In the genomic region with DNA sequence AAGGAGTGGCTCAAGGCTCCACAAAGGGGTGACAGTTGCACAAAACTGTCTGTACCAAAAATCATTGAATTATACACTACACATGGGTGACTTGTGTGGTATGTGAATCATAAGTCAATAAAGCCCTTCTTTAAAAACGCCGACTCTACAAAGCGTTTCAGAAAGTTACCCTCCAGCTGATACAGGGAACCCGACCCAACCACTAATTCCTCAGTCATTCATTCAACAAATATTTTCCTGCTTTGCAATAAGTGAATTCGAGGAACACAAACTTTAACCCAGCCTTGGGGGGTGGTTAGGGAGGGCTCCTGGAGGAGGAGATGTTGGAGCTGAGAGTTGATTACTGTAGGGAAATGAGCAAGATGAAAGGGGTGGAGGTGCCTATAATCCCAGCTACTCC, we compare ENCODE assay signal across 17 cellular contexts. TPM values are rescaled to one million over a fixed set of nuclear protein-coding genes. Genes with fewer than 3 reads are reported as not detected.
DNase-seq lines count a peak whose midpoint lies in the region; ATAC-seq and TF ChIP-seq lines count a peak whose summit lies in the region.
"Had no signal": no experiment of that assay in that cellular context is flagged by ENCODE, and none has a peak within 500 bp of the region (broad histone marks: within the 10 kb centered on the region; RNA-seq: fewer than 3 reads in every experiment).

No MANE protein-coding gene starts in this region.

- ATAC-seq in HG02981 (IDR thresholded peaks at IDR 0.05; ENCODE audit: unreplicated experiment) (no peak), GM18868 (IDR thresholded peaks at IDR 0.05; ENCODE audit: unreplicated experiment) (no peak)

- H3K9me2 ChIP-seq in Karpas-422 (replicated peaks; ENCODE audit: insufficient read depth, low read length), result no peaks in the 10 kb centered on the region

- H3K27me3 ChIP-seq in tibial artery (no peaks in the 10 kb centered on the region), Karpas-422 (ENCODE audit: low read length) (no peaks in the 10 kb centered on the region)
- H3K27me3 ChIP-seq: heart right ventricle, right atrium auricular region had no signal

- no peak overlapping the region for H3K9ac ChIP-seq in Karpas-422 (ENCODE audit: low read length)

- H3K4me1 ChIP-seq in HEK293 (ENCODE audit: control insufficient read depth, insufficient read depth, low read length) (no peaks in the 10 kb centered on the region), tibial artery (peaks cover 0 to 8% (median 4%) of the 10 kb centered on the region in 4 donors), Karpas-422 (ENCODE audit: low read length) (no peaks in the 10 kb centered on the region)

- TF ChIP-seq CTCF in HEK293 (tag by site-specific recombination; IDR thresholded peaks at IDR 0.05), result no peak
- TF ChIP-seq CTCF in tibial artery (IDR thresholded peaks at IDR 0.05), result no peak

- no peak overlapping the region for H2AFZ ChIP-seq in Karpas-422 (ENCODE audit: low read length)

- intact Hi-C loops in tibial artery (cut with DNase I; ENCODE audit: low total_unique reads), result loop anchor here (10.0 kb wide), 1 partner anchor 108 kb away; no protein-coding TSS in a partner anchor

- H3K4me3 ChIP-seq in HEK293 (ENCODE audit: low read depth, low read length) (no peak overlapping the region), tibial artery (no peak overlapping the region), Karpas-422 (ENCODE audit: low read length) (no peak overlapping the region)
- H3K4me3 ChIP-seq: heart right ventricle, right atrium auricular region had no signal

- CTCF ChIA-PET in HEK293 (lab: Yijun Ruan, JAX), result interaction anchor here (0.6 to 11.7 kb wide), 24 partner anchors 11 to 672 kb away, joined by 3 to 470 read pairs (median 22); a partner anchor contains a TSS

- POLR2A ChIA-PET in HEK293 (lab: Yijun Ruan, JAX), result interaction anchor here (2.7 kb wide), 1 partner anchor 30 kb away, joined by 15 read pairs; no protein-coding TSS in a partner anchor

- no peak overlapping the region for H3K4me2 ChIP-seq in Karpas-422 (ENCODE audit: low read depth, low read length, poor library complexity, severe bottlenecking)

- H3K27ac ChIP-seq in HEK293 (ENCODE audit: extremely low read depth, low read depth, low read length), result no peak overlapping the region
- peak overlapping the region; percentile 42 to 70 for H3K27ac ChIP-seq in tibial artery
- no peak overlapping the region for H3K27ac ChIP-seq in Karpas-422 (ENCODE audit: low read length)
- H3K27ac ChIP-seq: neutrophil had no signal

- H3K9me3 ChIP-seq in HEK293 (ENCODE audit: control insufficient read depth, insufficient read depth, low read depth, low read length), result no peaks in the 10 kb centered on the region; the same call in none of the 2 replicates
- H3K9me3 ChIP-seq in tibial artery, result no peaks in the 10 kb centered on the region
- H3K9me3 ChIP-seq in Karpas-422 (ENCODE audit: low read length), result no peaks in the 10 kb centered on the region
- H3K9me3 ChIP-seq: heart right ventricle, neutrophil, right atrium auricular region had no signal

- DNase-seq in amniotic stem cell (lab: John Stamatoyannopoulos, UW) (peak; percentile 33), fibroblast of peridontal ligament (ENCODE audit: extremely low read depth) (peak; percentile 78), tibial artery (no peak), Karpas-422 (no peak)
- DNase-seq: activated CD4-positive, alpha-beta T cell treated with anti-CD3 and anti-CD28 coated beads for 1 hour; activated naive CD4-positive, alpha-beta T cell treated with anti-CD3 and anti-CD28 coated beads, Interleukin-2, amount 10 ng/mL, durations not matched to agents 7 days and 5 days; heart right ventricle; midbrain; MM.1S; NCI-H2081; NCI-H774; substantia nigra had no signal

- no peaks in the 10 kb centered on the region for H3K79me2 ChIP-seq in Karpas-422 (ENCODE audit: low read length)

- H3K36me3 ChIP-seq in HEK293 (ENCODE audit: control insufficient read depth in 2 of 2, insufficient read depth in 1 of 2, low read length in 2 of 2) (no peaks in the 10 kb centered on the region; a peak in 1 of 3 replicates), tibial artery (peaks cover 0 to 15% (median 12%) of the 10 kb centered on the region in 3 donors), Karpas-422 (ENCODE audit: insufficient read depth, low read length) (no peaks in the 10 kb centered on the region)
- H3K36me3 ChIP-seq: neutrophil had no signal

- no peaks in the 10 kb centered on the region for H4K20me1 ChIP-seq in Karpas-422 (ENCODE audit: insufficient read depth, low read depth, low read length)

TF ChIP-seq in HEK293, 187 proteins besides CTCF, POLR2A, EP300 and RAD21:
- TF ChIP-seq ZNF223 (tag by site-specific recombination; IDR thresholded peaks at IDR 0.05), result no peak
- peak; percentile 10; the same call in 1 of the 2 replicates for TF ChIP-seq GLIS1 (tag by site-specific recombination; IDR thresholded peaks at IDR 0.05)
- TF ChIP-seq, protein P1, sequence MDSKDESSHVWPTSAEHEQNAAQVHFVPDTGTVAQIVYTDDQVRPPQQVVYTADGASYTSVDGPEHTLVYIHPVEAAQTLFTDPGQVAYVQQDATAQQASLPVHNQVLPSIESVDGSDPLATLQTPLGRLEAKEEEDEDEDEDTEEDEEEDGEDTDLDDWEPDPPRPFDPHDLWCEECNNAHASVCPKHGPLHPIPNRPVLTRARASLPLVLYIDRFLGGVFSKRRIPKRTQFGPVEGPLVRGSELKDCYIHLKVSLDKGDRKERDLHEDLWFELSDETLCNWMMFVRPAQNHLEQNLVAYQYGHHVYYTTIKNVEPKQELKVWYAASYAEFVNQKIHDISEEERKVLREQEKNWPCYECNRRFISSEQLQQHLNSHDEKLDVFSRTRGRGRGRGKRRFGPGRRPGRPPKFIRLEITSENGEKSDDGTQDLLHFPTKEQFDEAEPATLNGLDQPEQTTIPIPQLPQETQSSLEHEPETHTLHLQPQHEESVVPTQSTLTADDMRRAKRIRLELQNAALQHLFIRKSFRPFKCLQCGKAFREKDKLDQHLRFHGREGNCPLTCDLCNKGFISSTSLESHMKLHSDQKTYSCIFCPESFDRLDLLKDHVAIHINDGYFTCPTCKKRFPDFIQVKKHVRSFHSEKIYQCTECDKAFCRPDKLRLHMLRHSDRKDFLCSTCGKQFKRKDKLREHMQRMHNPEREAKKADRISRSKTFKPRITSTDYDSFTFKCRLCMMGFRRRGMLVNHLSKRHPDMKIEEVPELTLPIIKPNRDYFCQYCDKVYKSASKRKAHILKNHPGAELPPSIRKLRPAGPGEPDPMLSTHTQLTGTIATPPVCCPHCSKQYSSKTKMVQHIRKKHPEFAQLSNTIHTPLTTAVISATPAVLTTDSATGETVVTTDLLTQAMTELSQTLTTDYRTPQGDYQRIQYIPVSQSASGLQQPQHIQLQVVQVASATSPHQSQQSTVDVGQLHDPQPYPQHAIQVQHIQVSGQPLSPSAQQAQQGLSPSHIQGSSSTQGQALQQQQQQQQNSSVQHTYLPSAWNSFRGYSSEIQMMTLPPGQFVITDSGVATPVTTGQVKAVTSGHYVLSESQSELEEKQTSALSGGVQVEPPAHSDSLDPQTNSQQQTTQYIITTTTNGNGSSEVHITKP (tag by site-specific recombination; IDR thresholded peaks at IDR 0.05), result 0 out of 2 replicates have a peak, but pooled peaks have one; percentile 8

RNA-seq across cellular contexts. Expression of a gene that starts 32.0 kb away (rescaled TPM):
- 9.6 and 25.9 TPM in 2 replicates for total RNA-seq in Karpas-422 (2014; rRNA removed; shearing (Covaris generic); ENCODE audit: low replicate concordance)

RNA-seq across cellular contexts. Expression of a gene that starts 56.5 kb away (rescaled TPM):
- 49.7 and 98.2 TPM in 2 replicates for total RNA-seq in Karpas-422 (2014; rRNA removed; shearing (Covaris generic); ENCODE audit: low replicate concordance)

RNA-seq across cellular contexts. Expression of a gene that starts 57.2 kb away (rescaled TPM):
- total RNA-seq in Karpas-422 (2014; rRNA removed; shearing (Covaris generic); ENCODE audit: low replicate concordance), result 26.9 and 33.8 TPM in 2 replicates

Comparison
In these comparisons a context has a peak if more than half of its experiments do, and no peak if none do; other contexts are left out.
1. H3K27ac ChIP-seq: peak in tibial artery (2 of 2); none in HEK293 (single experiment) and Karpas-422 (single experiment).
2. DNase-seq: peak in amniotic stem cell (single experiment) and fibroblast of peridontal ligament (single experiment); none in tibial artery (0 of 2) and Karpas-422 (single experiment).